1 cellular context compared by ENCODE assay signal in the genomic region with DNA sequence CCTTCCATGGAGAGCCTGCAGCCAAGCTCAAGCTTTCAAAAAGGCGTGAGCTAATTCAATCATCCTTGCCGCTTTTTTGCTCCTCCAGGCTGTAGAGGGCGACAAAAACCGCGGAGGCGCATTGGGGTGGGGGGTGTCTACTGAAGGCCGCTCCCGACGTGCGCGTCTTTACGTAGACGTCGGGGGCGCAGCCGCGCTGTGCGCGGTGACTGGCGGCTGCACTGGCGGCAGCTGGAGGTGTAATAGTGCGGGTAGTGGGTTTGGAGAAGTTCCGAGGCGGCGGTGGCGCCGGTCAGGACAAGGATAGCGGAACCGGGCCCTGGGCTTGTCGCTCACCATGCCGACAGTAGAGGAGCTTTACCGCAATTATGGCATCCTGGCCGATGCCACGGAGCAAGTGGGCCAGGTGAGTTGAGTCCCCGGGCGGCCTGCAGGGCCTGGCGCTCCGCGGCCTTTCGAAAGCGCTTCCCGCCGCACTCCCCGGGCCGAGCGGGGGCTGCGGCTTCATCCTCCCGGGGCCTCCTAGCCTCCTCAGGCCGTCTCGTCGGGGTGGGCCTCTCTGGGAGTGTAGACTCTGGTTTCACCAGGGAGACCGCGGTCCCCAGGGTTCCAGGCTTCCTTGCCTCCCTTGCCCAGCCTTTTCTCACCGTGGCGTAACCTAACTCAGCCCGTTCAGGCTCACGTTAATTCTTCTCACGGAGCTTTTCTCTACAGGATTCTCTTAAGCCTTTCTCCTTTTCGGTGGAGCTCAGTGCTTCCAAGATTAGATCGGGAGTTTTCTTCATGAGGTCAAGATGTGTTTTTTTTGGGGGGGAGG.
TF ChIP-seq lines count a peak whose summit lies in the region.

A gene (plus strand): TSS at position 206 of the 817 bp plus-strand sequence. CDS start 132 bp downstream, at position 338.

TF ChIP-seq in HepG2, 621 proteins besides CTCF, POLR2A, EP300 and RAD21 (continued from another document and continues in another):
- TF ChIP-seq, protein P1, sequence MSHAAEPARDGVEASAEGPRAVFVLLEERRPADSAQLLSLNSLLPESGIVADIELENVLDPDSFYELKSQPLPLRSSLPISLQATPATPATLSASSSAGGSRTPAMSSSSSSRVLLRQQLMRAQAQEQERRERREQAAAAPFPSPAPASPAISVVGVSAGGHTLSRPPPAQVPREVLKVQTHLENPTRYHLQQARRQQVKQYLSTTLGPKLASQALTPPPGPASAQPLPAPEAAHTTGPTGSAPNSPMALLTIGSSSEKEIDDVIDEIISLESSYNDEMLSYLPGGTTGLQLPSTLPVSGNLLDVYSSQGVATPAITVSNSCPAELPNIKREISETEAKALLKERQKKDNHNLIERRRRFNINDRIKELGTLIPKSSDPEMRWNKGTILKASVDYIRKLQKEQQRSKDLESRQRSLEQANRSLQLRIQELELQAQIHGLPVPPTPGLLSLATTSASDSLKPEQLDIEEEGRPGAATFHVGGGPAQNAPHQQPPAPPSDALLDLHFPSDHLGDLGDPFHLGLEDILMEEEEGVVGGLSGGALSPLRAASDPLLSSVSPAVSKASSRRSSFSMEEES (CRISPR knock-in tag; IDR thresholded peaks at IDR 0.05) = 0 out of 2 replicates have a peak, but pooled peaks have one; percentile 11
- TF ChIP-seq REL (CRISPR knock-in tag; conservative IDR thresholded peaks at IDR 0.05) (no peak), HNRNPLL (IDR thresholded peaks at IDR 0.05; ENCODE audit: low read depth, low read length, poor library complexity, severe bottlenecking) (peak; percentile 98), ZNF562 (CRISPR knock-in tag; IDR thresholded peaks at IDR 0.05; ENCODE audit: borderline replicate concordance) (no peak), ZNF136 (CRISPR knock-in tag; IDR thresholded peaks at IDR 0.05; ENCODE audit: low read depth) (no peak), ZNF124 (CRISPR knock-in tag; IDR thresholded peaks at IDR 0.05) (peak; percentile 46), CEBPG (CRISPR knock-in tag; IDR thresholded peaks at IDR 0.05) (no peak), ZNF781 (CRISPR knock-in tag; IDR thresholded peaks at IDR 0.05; ENCODE audit: borderline replicate concordance, not compliant biosample characterization) (no peak), ZNF616 (CRISPR knock-in tag; IDR thresholded peaks at IDR 0.05; ENCODE audit: low read depth) (no peak), MED8 (CRISPR knock-in tag; IDR thresholded peaks at IDR 0.05; ENCODE audit: insufficient replicate concordance) (no peak), ZNF746 (CRISPR knock-in tag; IDR thresholded peaks at IDR 0.05) (0 out of 2 replicates have a peak, but pooled peaks have one; percentile 67), ZNF431 (CRISPR knock-in tag; IDR thresholded peaks at IDR 0.05; ENCODE audit: borderline replicate concordance, low read depth) (0 out of 2 replicates have a peak, but pooled peaks have one; percentile 21), SAP130 (CRISPR knock-in tag; IDR thresholded peaks at IDR 0.05; ENCODE audit: low read depth) (peak; percentile 86), ZSCAN20 (CRISPR knock-in tag; IDR thresholded peaks at IDR 0.05; ENCODE audit: borderline replicate concordance) (peak; percentile 84; the same call in 1 of the 2 replicates), ZNF180 (CRISPR knock-in tag; IDR thresholded peaks at IDR 0.05; ENCODE audit: borderline replicate concordance, low read depth) (no peak), GPN1 (CRISPR knock-in tag; IDR thresholded peaks at IDR 0.05; ENCODE audit: borderline replicate concordance) (0 out of 2 replicates have a peak, but pooled peaks have one; percentile 21), TRIM24 (CRISPR knock-in tag; IDR thresholded peaks at IDR 0.05) (no peak), ZNF644 (CRISPR knock-in tag; IDR thresholded peaks at IDR 0.05; ENCODE audit: low read depth) (no peak), ZNF577 (CRISPR knock-in tag; IDR thresholded peaks at IDR 0.05; ENCODE audit: borderline replicate concordance, low read depth) (no peak), ZNF329 (CRISPR knock-in tag; IDR thresholded peaks at IDR 0.05; ENCODE audit: low read depth) (0 out of 2 replicates have a peak, but pooled peaks have one; percentile 75), SRSF9 (IDR thresholded peaks at IDR 0.05; ENCODE audit: borderline replicate concordance, insufficient read depth, low read depth, low read length, poor library complexity, severe bottlenecking) (no peak), ZNF20 (CRISPR knock-in tag; IDR thresholded peaks at IDR 0.05) (no peak), ZNF788 (CRISPR knock-in tag; IDR thresholded peaks at IDR 0.05; ENCODE audit: borderline replicate concordance) (peak; percentile 53; the same call in 1 of the 2 replicates), SIN3B (IDR thresholded peaks at IDR 0.05; ENCODE audit: low read length) (no peak; the same call in 1 of the 2 replicates), ZNF678 (CRISPR knock-in tag; IDR thresholded peaks at IDR 0.05) (0 out of 2 replicates have a peak, but pooled peaks have one; percentile 83), SSRP1 (CRISPR knock-in tag; IDR thresholded peaks at IDR 0.05) (0 out of 2 replicates have a peak, but pooled peaks have one; percentile 55), GFI1 (CRISPR knock-in tag; IDR thresholded peaks at IDR 0.05; ENCODE audit: borderline replicate concordance) (peak; percentile 69; the same call in 1 of the 2 replicates), ZNF773 (CRISPR knock-in tag; IDR thresholded peaks at IDR 0.05; ENCODE audit: borderline replicate concordance) (0 out of 2 replicates have a peak, but pooled peaks have one; percentile 46), ZNF879 (CRISPR knock-in tag; IDR thresholded peaks at IDR 0.05) (peak; percentile 74), KLF11 (CRISPR knock-in tag; IDR thresholded peaks at IDR 0.05) (peak; percentile 85; the same call in 1 of the 2 replicates), ZNF446 (CRISPR knock-in tag; IDR thresholded peaks at IDR 0.05) (no peak)
- TF ChIP-seq, protein P2, sequence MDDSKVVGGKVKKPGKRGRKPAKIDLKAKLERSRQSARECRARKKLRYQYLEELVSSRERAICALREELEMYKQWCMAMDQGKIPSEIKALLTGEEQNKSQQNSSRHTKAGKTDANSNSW (CRISPR knock-in tag; IDR thresholded peaks at IDR 0.05; ENCODE audit: borderline replicate concordance) = no peak
- TF ChIP-seq, protein P3, sequence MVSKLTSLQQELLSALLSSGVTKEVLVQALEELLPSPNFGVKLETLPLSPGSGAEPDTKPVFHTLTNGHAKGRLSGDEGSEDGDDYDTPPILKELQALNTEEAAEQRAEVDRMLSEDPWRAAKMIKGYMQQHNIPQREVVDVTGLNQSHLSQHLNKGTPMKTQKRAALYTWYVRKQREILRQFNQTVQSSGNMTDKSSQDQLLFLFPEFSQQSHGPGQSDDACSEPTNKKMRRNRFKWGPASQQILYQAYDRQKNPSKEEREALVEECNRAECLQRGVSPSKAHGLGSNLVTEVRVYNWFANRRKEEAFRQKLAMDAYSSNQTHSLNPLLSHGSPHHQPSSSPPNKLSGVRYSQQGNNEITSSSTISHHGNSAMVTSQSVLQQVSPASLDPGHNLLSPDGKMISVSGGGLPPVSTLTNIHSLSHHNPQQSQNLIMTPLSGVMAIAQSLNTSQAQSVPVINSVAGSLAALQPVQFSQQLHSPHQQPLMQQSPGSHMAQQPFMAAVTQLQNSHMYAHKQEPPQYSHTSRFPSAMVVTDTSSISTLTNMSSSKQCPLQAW (CRISPR knock-in tag; IDR thresholded peaks at IDR 0.05) = peak; percentile 78
- TF ChIP-seq, protein P4, sequence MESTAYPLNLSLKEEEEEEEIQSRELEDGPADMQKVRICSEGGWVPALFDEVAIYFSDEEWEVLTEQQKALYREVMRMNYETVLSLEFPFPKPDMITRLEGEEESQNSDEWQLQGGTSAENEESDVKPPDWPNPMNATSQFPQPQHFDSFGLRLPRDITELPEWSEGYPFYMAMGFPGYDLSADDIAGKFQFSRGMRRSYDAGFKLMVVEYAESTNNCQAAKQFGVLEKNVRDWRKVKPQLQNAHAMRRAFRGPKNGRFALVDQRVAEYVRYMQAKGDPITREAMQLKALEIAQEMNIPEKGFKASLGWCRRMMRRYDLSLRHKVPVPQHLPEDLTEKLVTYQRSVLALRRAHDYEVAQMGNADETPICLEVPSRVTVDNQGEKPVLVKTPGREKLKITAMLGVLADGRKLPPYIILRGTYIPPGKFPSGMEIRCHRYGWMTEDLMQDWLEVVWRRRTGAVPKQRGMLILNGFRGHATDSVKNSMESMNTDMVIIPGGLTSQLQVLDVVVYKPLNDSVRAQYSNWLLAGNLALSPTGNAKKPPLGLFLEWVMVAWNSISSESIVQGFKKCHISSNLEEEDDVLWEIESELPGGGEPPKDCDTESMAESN (CRISPR knock-in tag; conservative IDR thresholded peaks at IDR 0.05) = peak; percentile 44; the same call in 1 of the 2 replicates
- TF ChIP-seq, protein P5, sequence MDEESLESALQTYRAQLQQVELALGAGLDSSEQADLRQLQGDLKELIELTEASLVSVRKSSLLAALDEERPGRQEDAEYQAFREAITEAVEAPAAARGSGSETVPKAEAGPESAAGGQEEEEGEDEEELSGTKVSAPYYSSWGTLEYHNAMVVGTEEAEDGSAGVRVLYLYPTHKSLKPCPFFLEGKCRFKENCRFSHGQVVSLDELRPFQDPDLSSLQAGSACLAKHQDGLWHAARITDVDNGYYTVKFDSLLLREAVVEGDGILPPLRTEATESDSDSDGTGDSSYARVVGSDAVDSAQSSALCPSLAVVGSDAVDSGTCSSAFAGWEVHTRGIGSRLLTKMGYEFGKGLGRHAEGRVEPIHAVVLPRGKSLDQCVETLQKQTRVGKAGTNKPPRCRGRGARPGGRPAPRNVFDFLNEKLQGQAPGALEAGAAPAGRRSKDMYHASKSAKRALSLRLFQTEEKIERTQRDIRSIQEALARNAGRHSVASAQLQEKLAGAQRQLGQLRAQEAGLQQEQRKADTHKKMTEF (CRISPR knock-in tag; IDR thresholded peaks at IDR 0.05) = peak; percentile 91
- TF ChIP-seq, protein P6, sequence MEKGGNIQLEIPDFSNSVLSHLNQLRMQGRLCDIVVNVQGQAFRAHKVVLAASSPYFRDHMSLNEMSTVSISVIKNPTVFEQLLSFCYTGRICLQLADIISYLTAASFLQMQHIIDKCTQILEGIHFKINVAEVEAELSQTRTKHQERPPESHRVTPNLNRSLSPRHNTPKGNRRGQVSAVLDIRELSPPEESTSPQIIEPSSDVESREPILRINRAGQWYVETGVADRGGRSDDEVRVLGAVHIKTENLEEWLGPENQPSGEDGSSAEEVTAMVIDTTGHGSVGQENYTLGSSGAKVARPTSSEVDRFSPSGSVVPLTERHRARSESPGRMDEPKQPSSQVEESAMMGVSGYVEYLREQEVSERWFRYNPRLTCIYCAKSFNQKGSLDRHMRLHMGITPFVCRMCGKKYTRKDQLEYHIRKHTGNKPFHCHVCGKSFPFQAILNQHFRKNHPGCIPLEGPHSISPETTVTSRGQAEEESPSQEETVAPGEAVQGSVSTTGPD (CRISPR knock-in tag; IDR thresholded peaks at IDR 0.05) = no peak
- TF ChIP-seq, protein P7, sequence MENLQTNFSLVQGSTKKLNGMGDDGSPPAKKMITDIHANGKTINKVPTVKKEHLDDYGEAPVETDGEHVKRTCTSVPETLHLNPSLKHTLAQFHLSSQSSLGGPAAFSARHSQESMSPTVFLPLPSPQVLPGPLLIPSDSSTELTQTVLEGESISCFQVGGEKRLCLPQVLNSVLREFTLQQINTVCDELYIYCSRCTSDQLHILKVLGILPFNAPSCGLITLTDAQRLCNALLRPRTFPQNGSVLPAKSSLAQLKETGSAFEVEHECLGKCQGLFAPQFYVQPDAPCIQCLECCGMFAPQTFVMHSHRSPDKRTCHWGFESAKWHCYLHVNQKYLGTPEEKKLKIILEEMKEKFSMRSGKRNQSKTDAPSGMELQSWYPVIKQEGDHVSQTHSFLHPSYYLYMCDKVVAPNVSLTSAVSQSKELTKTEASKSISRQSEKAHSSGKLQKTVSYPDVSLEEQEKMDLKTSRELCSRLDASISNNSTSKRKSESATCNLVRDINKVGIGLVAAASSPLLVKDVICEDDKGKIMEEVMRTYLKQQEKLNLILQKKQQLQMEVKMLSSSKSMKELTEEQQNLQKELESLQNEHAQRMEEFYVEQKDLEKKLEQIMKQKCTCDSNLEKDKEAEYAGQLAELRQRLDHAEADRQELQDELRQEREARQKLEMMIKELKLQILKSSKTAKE (CRISPR knock-in tag; IDR thresholded peaks at IDR 0.05; ENCODE audit: borderline replicate concordance) = no peak
- TF ChIP-seq, protein P8, sequence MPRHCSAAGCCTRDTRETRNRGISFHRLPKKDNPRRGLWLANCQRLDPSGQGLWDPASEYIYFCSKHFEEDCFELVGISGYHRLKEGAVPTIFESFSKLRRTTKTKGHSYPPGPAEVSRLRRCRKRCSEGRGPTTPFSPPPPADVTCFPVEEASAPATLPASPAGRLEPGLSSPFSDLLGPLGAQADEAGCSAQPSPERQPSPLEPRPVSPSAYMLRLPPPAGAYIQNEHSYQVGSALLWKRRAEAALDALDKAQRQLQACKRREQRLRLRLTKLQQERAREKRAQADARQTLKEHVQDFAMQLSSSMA (CRISPR knock-in tag; IDR thresholded peaks at IDR 0.05) = peak; percentile 17; the same call in 1 of the 2 replicates
- TF ChIP-seq, protein P9, sequence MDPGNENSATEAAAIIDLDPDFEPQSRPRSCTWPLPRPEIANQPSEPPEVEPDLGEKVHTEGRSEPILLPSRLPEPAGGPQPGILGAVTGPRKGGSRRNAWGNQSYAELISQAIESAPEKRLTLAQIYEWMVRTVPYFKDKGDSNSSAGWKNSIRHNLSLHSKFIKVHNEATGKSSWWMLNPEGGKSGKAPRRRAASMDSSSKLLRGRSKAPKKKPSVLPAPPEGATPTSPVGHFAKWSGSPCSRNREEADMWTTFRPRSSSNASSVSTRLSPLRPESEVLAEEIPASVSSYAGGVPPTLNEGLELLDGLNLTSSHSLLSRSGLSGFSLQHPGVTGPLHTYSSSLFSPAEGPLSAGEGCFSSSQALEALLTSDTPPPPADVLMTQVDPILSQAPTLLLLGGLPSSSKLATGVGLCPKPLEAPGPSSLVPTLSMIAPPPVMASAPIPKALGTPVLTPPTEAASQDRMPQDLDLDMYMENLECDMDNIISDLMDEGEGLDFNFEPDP (CRISPR knock-in tag; conservative IDR thresholded peaks at IDR 0.05) = no peak
- TF ChIP-seq, protein P10, sequence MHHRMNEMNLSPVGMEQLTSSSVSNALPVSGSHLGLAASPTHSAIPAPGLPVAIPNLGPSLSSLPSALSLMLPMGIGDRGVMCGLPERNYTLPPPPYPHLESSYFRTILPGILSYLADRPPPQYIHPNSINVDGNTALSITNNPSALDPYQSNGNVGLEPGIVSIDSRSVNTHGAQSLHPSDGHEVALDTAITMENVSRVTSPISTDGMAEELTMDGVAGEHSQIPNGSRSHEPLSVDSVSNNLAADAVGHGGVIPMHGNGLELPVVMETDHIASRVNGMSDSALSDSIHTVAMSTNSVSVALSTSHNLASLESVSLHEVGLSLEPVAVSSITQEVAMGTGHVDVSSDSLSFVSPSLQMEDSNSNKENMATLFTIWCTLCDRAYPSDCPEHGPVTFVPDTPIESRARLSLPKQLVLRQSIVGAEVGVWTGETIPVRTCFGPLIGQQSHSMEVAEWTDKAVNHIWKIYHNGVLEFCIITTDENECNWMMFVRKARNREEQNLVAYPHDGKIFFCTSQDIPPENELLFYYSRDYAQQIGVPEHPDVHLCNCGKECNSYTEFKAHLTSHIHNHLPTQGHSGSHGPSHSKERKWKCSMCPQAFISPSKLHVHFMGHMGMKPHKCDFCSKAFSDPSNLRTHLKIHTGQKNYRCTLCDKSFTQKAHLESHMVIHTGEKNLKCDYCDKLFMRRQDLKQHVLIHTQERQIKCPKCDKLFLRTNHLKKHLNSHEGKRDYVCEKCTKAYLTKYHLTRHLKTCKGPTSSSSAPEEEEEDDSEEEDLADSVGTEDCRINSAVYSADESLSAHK (CRISPR knock-in tag; IDR thresholded peaks at IDR 0.05; ENCODE audit: borderline replicate concordance) = no peak
- TF ChIP-seq, protein P11, sequence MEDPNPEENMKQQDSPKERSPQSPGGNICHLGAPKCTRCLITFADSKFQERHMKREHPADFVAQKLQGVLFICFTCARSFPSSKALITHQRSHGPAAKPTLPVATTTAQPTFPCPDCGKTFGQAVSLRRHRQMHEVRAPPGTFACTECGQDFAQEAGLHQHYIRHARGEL (CRISPR knock-in tag; IDR thresholded peaks at IDR 0.05) = peak; percentile 82; the same call in 1 of the 2 replicates
